ENCODE assay signal across 8 cellular contexts in genomic region chr9:36136894-36137391, GRCh38. TPM values are rescaled to one million over a fixed set of nuclear protein-coding genes. Genes with fewer than 3 reads are reported as not detected.
DNase-seq lines count a peak whose midpoint lies in the region; ATAC-seq, FAIRE-seq and TF ChIP-seq lines count a peak whose summit lies in the region.

No MANE protein-coding gene starts in this region.

- H3K9me1 ChIP-seq in endothelial cell of umbilical vein (replicated peaks; ENCODE audit: control insufficient read depth, extremely low read depth, insufficient read depth, low read length): no peaks in the 10 kb centered on the region

- in situ Hi-C loops in HAP-1 (cut with MboI; ENCODE audit: low sequenced_read_pairs): no loop called here

- H3K79me2 ChIP-seq in endothelial cell of umbilical vein (ENCODE audit: control insufficient read depth, insufficient read depth, low read length): no peaks in the 10 kb centered on the region

- H3K4me1 ChIP-seq in HAP-1 (peaks cover 21% of the 10 kb centered on the region), endothelial cell of umbilical vein (ENCODE audit: control insufficient read depth, extremely low read depth, insufficient read depth, low read length) (peaks cover 11% of the 10 kb centered on the region)

- peak overlapping the region; percentile 97 for H3K4me3 Mint-ChIP-seq in natural killer cell treated with Interleukin-12 subunit alpha and Interleukin-12 subunit beta and Interleukin-15 and Interleukin-18, amount 100 ng/mL, for 72 hours

- no peaks in the 10 kb centered on the region for H3K27me3 ChIP-seq in HAP-1 (ENCODE audit: low read depth)
- H3K27me3 ChIP-seq in endothelial cell of umbilical vein (ENCODE audit: control insufficient read depth in 2 of 2, insufficient read depth in 2 of 2, low read length in 2 of 2): no peaks in the 10 kb centered on the region

- FAIRE-seq in endothelial cell of umbilical vein (lab: Jason Lieb, UNC): no peak

- no peaks in the 10 kb centered on the region for H3K9me3 Mint-ChIP-seq in natural killer cell treated with Interleukin-12 subunit alpha and Interleukin-12 subunit beta and Interleukin-15 and Interleukin-18, amount 100 ng/mL, for 72 hours

- no peak for TF ChIP-seq POLR2A in endothelial cell of umbilical vein (IDR thresholded peaks at IDR 0.05; ENCODE audit: low read depth, low read length)

- no peaks in the 10 kb centered on the region for H4K20me1 ChIP-seq in endothelial cell of umbilical vein (replicated peaks; ENCODE audit: control insufficient read depth, extremely low read depth, insufficient read depth, low read length)

- H3K36me3 ChIP-seq in HAP-1 (replicated peaks) (no peaks in the 10 kb centered on the region), endothelial cell of umbilical vein (ENCODE audit: control insufficient read depth in 2 of 2, extremely low read depth in 1 of 2, insufficient read depth in 2 of 2, low read length in 2 of 2) (no peaks in the 10 kb centered on the region)

- no peak for TF ChIP-seq CTCF in endothelial cell of umbilical vein (IDR thresholded peaks at IDR 0.05; ENCODE audit: extremely low read depth in 1 of 2, insufficient read depth in 1 of 2, low read depth in 1 of 2, low read length in 2 of 2)

- peak overlapping the region; percentile 59; the same call in 1 of the 2 replicates for H3K4me3 ChIP-seq in GM08714 (ENCODE audit: low read length)
- peak overlapping the region; percentile 43 for H3K4me3 ChIP-seq in HAP-1
- peak overlapping the region; percentile 40 to 62 (median 61) for H3K4me3 ChIP-seq in endothelial cell of umbilical vein (replicated peaks in 1 of 3; ENCODE audit: insufficient read depth in 1 of 3, low read depth in 1 of 3, low read length in 3 of 3)

- no peak overlapping the region for H3K9ac ChIP-seq in endothelial cell of umbilical vein (replicated peaks; ENCODE audit: extremely low read depth, insufficient read depth, low read length)

- BruUV-seq in endothelial cell of umbilical vein (replicated peaks; lab: Mats Ljungman, UMichigan): no TSS peak

- H3K36me3 Mint-ChIP-seq in natural killer cell treated with Interleukin-12 subunit alpha and Interleukin-12 subunit beta and Interleukin-15 and Interleukin-18, amount 100 ng/mL, for 72 hours: no peaks in the 10 kb centered on the region

- peak overlapping the region; percentile 63 to 84 for H3K27ac Mint-ChIP-seq in natural killer cell treated with Interleukin-12 subunit alpha and Interleukin-12 subunit beta and Interleukin-15 and Interleukin-18, amount 100 ng/mL, for 72 hours

- H2AFZ ChIP-seq in endothelial cell of umbilical vein (ENCODE audit: low read depth, low read length): peak overlapping the region; percentile 82

- H3K9me3 ChIP-seq in HAP-1 (no peaks in the 10 kb centered on the region), endothelial cell of umbilical vein (replicated peaks; ENCODE audit: control insufficient read depth, insufficient read depth, low read length) (no peaks in the 10 kb centered on the region)

- peak; percentile 61 to 66 for ATAC-seq in natural killer cell treated with Interleukin-12 subunit alpha and Interleukin-12 subunit beta and Interleukin-15 and Interleukin-18, amount 100 ng/mL, for 72 hours

- DNase-seq in HAP-1 (ENCODE audit: low spot score in 2 of 2): peak; percentile 30 to 48
- peak; percentile 16 for DNase-seq in OCI-M1 (lab: John Stamatoyannopoulos, UW)
- no peak for DNase-seq in endothelial cell of umbilical vein (ENCODE audit: low read depth, low spot score)
- DNase-seq in natural killer cell treated with Interleukin-12 subunit alpha and Interleukin-12 subunit beta and Interleukin-15 and Interleukin-18, amount 100 ng/mL, for 72 hours (ENCODE audit: low spot score): no peak
- DNase-seq in NCI-H82 (lab: John Stamatoyannopoulos, UW): no peak
- DNase-seq in stimulated activated CD4-positive, alpha-beta T cell treated with anti-CD3 and anti-CD28 coated beads, Interleukin-2, amount 100 ng/mL, for 24 hours: no peak
- no peak for DNase-seq in SW480 (ENCODE audit: low spot score)

- no peaks in the 10 kb centered on the region for H3K27me3 Mint-ChIP-seq in natural killer cell treated with Interleukin-12 subunit alpha and Interleukin-12 subunit beta and Interleukin-15 and Interleukin-18, amount 100 ng/mL, for 72 hours

- peak overlapping the region; percentile 74 for H3K4me2 ChIP-seq in endothelial cell of umbilical vein (ENCODE audit: insufficient read depth, low read length)

- H3K27ac ChIP-seq in endothelial cell of umbilical vein (ENCODE audit: insufficient read depth, low read depth, low read length): peak overlapping the region; percentile 16

- POLR2A ChIA-PET in endothelial cell of umbilical vein (lab: Charles Lee): interaction anchor here (0.9 kb wide), 1 partner anchor 27 kb away, joined by 3 read pairs; no protein-coding TSS in a partner anchor

- intact Hi-C loops in endothelial cell of umbilical vein (cut with micrococcal nuclease): loop anchor here (1.0 to 2.0 kb wide), 3 partner anchors 14 to 34 kb away; no protein-coding TSS in a partner anchor

- dilution Hi-C loops in endothelial cell of umbilical vein (cut with MboI; ENCODE audit: extremely low pct_ligation_motif_present, low sequenced_read_pairs): no loop called here

- CTCF ChIA-PET in endothelial cell of umbilical vein (lab: Charles Lee): interaction anchor here (0.8 to 8.0 kb wide), 11 partner anchors 8 to 182 kb away, joined by 3 to 76 read pairs (median 5); partner anchors contain the start of gene CLTA

- peaks cover 52 to 53% of the 10 kb centered on the region in 2 donors for H3K4me1 Mint-ChIP-seq in natural killer cell treated with Interleukin-12 subunit alpha and Interleukin-12 subunit beta and Interleukin-15 and Interleukin-18, amount 100 ng/mL, for 72 hours (ENCODE audit: low read depth in 2 of 2)

TF ChIP-seq in endothelial cell of umbilical vein, 7 proteins besides CTCF, POLR2A, EP300 and RAD21:
- TF ChIP-seq EZH2 (IDR thresholded peaks at IDR 0.05; ENCODE audit: borderline replicate concordance, low read depth, low read length, severe bottlenecking): no peak
- TF ChIP-seq JUN (IDR thresholded peaks at IDR 0.05; ENCODE audit: borderline replicate concordance, insufficient read depth, insufficient read length, low read depth): no peak
- no peak for TF ChIP-seq GATA2 (IDR thresholded peaks at IDR 0.05; ENCODE audit: insufficient read depth, insufficient read length, low read depth, low read length)
- TF ChIP-seq MYC (IDR thresholded peaks at IDR 0.05; ENCODE audit: low read depth, low read length): no peak
- no peak for TF ChIP-seq MAX (IDR thresholded peaks at IDR 0.05; ENCODE audit: insufficient read depth, insufficient read length)
- TF ChIP-seq POLR2AphosphoS5 (IDR thresholded peaks at IDR 0.05; ENCODE audit: insufficient read depth, low read depth, low read length): no peak
- no peak for TF ChIP-seq FOS (IDR thresholded peaks at IDR 0.05; ENCODE audit: borderline replicate concordance, insufficient read depth, low read length)

RNA-seq across cellular contexts. Expression of gene GLIPR2, which starts 0.4 kb away (rescaled TPM):
- total RNA-seq in endothelial cell of umbilical vein: 20.0 and 22.0 TPM in 2 replicates
- polyA plus RNA-seq in endothelial cell of umbilical vein: 42.4 and 42.5 TPM in 2 replicates
- polyA plus RNA-seq in endothelial cell of umbilical vein (2011; cell fraction: cytosol; rRNA removed): 42.7 and 51.4 TPM in 2 replicates
- 22.7 and 24.5 TPM in 2 replicates for polyA plus RNA-seq in endothelial cell of umbilical vein (2011; cell fraction: nucleus; rRNA removed)
- polyA plus RNA-seq in endothelial cell of umbilical vein (2012): 47.6 and 56.2 TPM in 2 replicates
- 45.7 and 51.9 TPM in 2 replicates for polyA minus RNA-seq in endothelial cell of umbilical vein
- polyA minus RNA-seq in endothelial cell of umbilical vein (2011; cell fraction: cytosol; rRNA and poly(A)+ RNA removed): not detected
- 6.8 and 7.0 TPM in 2 replicates for polyA minus RNA-seq in endothelial cell of umbilical vein (2011; cell fraction: nucleus; rRNA and poly(A)+ RNA removed)
- 10 to 100 TPM; 11.0 to 27.1 TPM for total RNA-seq in natural killer cell treated with Interleukin-12 subunit alpha and Interleukin-12 subunit beta and Interleukin-15 and Interleukin-18, amount 100 ng/mL, for 72 hours

RNA-seq across cellular contexts. Expression of gene CCIN, which starts 32.2 kb away (rescaled TPM):
- 0.22 and 0.44 TPM in 2 replicates for total RNA-seq in endothelial cell of umbilical vein
- polyA plus RNA-seq in endothelial cell of umbilical vein: 1.1 and 1.2 TPM in 2 replicates
- 0.63 and 0.66 TPM in 2 replicates for polyA plus RNA-seq in endothelial cell of umbilical vein (2011; cell fraction: cytosol; rRNA removed)
- 0.84 and 1.1 TPM in 2 replicates for polyA plus RNA-seq in endothelial cell of umbilical vein (2011; cell fraction: nucleus; rRNA removed)
- polyA plus RNA-seq in endothelial cell of umbilical vein (2012): 1.2 TPM in 2 replicates
- polyA minus RNA-seq in endothelial cell of umbilical vein: 0.53 and 2.5 TPM in 2 replicates
- not detected for polyA minus RNA-seq in endothelial cell of umbilical vein (2011; cell fraction: cytosol; rRNA and poly(A)+ RNA removed)
- polyA minus RNA-seq in endothelial cell of umbilical vein (2011; cell fraction: nucleus; rRNA and poly(A)+ RNA removed): 0.87 and 1.1 TPM in 2 replicates
- total RNA-seq in natural killer cell treated with Interleukin-12 subunit alpha and Interleukin-12 subunit beta and Interleukin-15 and Interleukin-18, amount 100 ng/mL, for 72 hours: under 1 TPM in 1 of 2 donors, not detected in 1; 0.19 TPM

RNA-seq across cellular contexts. Expression of gene CLTA, which starts 53.8 kb away (rescaled TPM):
- 281 and 317 TPM in 2 replicates for total RNA-seq in endothelial cell of umbilical vein
- 212 and 229 TPM in 2 replicates for polyA plus RNA-seq in endothelial cell of umbilical vein
- 351 and 388 TPM in 2 replicates for polyA plus RNA-seq in endothelial cell of umbilical vein (2011; cell fraction: cytosol; rRNA removed)
- polyA plus RNA-seq in endothelial cell of umbilical vein (2011; cell fraction: nucleus; rRNA removed): 135 and 162 TPM in 2 replicates
- 355 and 368 TPM in 2 replicates for polyA plus RNA-seq in endothelial cell of umbilical vein (2012)
- polyA minus RNA-seq in endothelial cell of umbilical vein: 98.2 and 102 TPM in 2 replicates
- polyA minus RNA-seq in endothelial cell of umbilical vein (2011; cell fraction: cytosol; rRNA and poly(A)+ RNA removed): 94.4 TPM
- polyA minus RNA-seq in endothelial cell of umbilical vein (2011; cell fraction: nucleus; rRNA and poly(A)+ RNA removed): 23.4 and 37.0 TPM in 2 replicates
- 100 to 1,000 TPM; 133 to 178 TPM for total RNA-seq in natural killer cell treated with Interleukin-12 subunit alpha and Interleukin-12 subunit beta and Interleukin-15 and Interleukin-18, amount 100 ng/mL, for 72 hours

Comparison
In these comparisons a context has a peak if more than half of its experiments do, and no peak if none do; other contexts are left out.
1. DNase-seq: peak in HAP-1 (2 of 2) and OCI-M1 (single experiment); none in endothelial cell of umbilical vein (single experiment), natural killer cell treated with Interleukin-12 subunit alpha and Interleukin-12 subunit beta and Interleukin-15 and Interleukin-18, amount 100 ng/mL, for 72 hours (single experiment), NCI-H82 (single experiment), stimulated activated CD4-positive, alpha-beta T cell treated with anti-CD3 and anti-CD28 coated beads, Interleukin-2, amount 100 ng/mL, for 24 hours (0 of 2) and SW480 (single experiment).
2. Peak in every context shown above with its lines, with median percentiles within 50 percentile points of each other: H3K4me3 ChIP-seq.